Comparison of ENCODE assay signal across 12 cellular contexts in the genomic region with DNA sequence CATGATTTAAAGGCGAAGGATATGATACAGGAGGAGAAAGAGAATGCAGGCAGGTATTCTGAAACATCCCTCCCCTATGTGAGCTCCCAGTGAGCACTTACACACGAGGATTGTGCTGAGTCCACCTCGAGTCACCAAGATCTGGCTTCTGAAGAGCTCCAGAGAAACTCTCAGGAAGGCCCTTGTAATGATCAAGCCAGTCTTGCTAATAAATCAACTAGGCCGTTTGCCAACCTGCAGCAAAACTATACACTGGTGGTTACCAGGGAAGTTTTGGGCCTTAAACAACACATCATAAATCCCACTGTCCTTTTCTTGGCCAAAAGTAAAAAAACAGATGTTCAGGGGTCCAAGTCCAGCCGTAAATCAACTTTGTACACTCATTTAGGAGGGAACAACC.
DNase-seq lines count a peak whose midpoint lies in the region; ATAC-seq, FAIRE-seq and TF ChIP-seq lines count a peak whose summit lies in the region.
"Had no signal": no experiment of that assay in that cellular context is flagged by ENCODE, and none has a peak within 500 bp of the region (broad histone marks: within the 10 kb centered on the region; RNA-seq: fewer than 3 reads in every experiment).

No MANE protein-coding gene starts in this region.

- H3K36me3 ChIP-seq in PC-3 (ENCODE audit: low read depth, low read length) (peaks cover 4% of the 10 kb centered on the region), small intestine (ENCODE audit: control insufficient read depth in 2 of 2, insufficient read depth in 2 of 2, low read length in 2 of 2) (peaks cover 0 to 2% of the 10 kb centered on the region in 2 donors), right atrium auricular region (peaks cover 4% of the 10 kb centered on the region)

- H3F3A ChIP-seq in PC-3 (ENCODE audit: low read length, unreplicated experiment), result no peaks in the 10 kb centered on the region

- H3K27me3 Mint-ChIP-seq in activated naive CD4-positive, alpha-beta T cell treated with anti-CD3 and anti-CD28 coated beads for 36 hours (ENCODE audit: low read depth), result no peaks in the 10 kb centered on the region
- H3K27me3 Mint-ChIP-seq: memory B cell had no signal

- no peak for FAIRE-seq in small intestine (lab: Jason Lieb, UNC)
- FAIRE-seq: colon had no signal

- peak; percentile 62 for ATAC-seq in PC-3

- peaks cover 36% of the 10 kb centered on the region for H3K4me1 ChIP-seq in PC-3 (ENCODE audit: insufficient read depth, low read length)
- H3K4me1 ChIP-seq in small intestine (ENCODE audit: control insufficient read depth in 2 of 2, insufficient read depth in 1 of 2, low read depth in 1 of 2, low read length in 1 of 2), result peaks cover 2 to 4% of the 10 kb centered on the region in 2 donors
- H3K4me1 ChIP-seq in right atrium auricular region, result peaks cover 0 to 5% of the 10 kb centered on the region in 2 donors

- H4K20me1 ChIP-seq in PC-3 (ENCODE audit: low read length), result no peaks in the 10 kb centered on the region

- CTCF ChIA-PET in activated naive CD4-positive, alpha-beta T cell treated with anti-CD3 and anti-CD28 coated beads for 36 hours (lab: Charles Lee), result interaction anchor here (0.6 to 1.4 kb wide), 3 partner anchors 8 to 393 kb away, joined by 3 read pairs; no protein-coding TSS in a partner anchor
- CTCF ChIA-PET in PC-3 (lab: Charles Lee), result no interaction called here

- peak overlapping the region; percentile 31 for H3K27ac Mint-ChIP-seq in activated naive CD4-positive, alpha-beta T cell treated with anti-CD3 and anti-CD28 coated beads for 36 hours

- H3K27ac ChIP-seq in PC-3 (ENCODE audit: low read length), result peak overlapping the region; percentile 6
- peak overlapping the region in 1 of 2 donors; percentile 64 for H3K27ac ChIP-seq in small intestine (ENCODE audit: low read depth in 1 of 2, low read length in 1 of 2)
- H3K27ac ChIP-seq in right atrium auricular region, result no peak overlapping the region
- H3K27ac ChIP-seq: esophagus squamous epithelium, thoracic aorta had no signal

- peaks cover 47% of the 10 kb centered on the region for H3K4me1 Mint-ChIP-seq in activated naive CD4-positive, alpha-beta T cell treated with anti-CD3 and anti-CD28 coated beads for 36 hours (ENCODE audit: low read depth)

- H3K9me3 Mint-ChIP-seq in activated naive CD4-positive, alpha-beta T cell treated with anti-CD3 and anti-CD28 coated beads for 36 hours, result no peaks in the 10 kb centered on the region
- H3K9me3 Mint-ChIP-seq: memory B cell had no signal

- POLR2A ChIA-PET in PC-3 (lab: Charles Lee; ENCODE audit: unreplicated experiment), result no interaction called here

- intact Hi-C loops in activated naive CD4-positive, alpha-beta T cell treated with anti-CD3 and anti-CD28 coated beads for 36 hours (cut with micrococcal nuclease), result no loop called here
- intact Hi-C loops in PC-3 (cut with micrococcal nuclease), result loop anchor here (10.0 kb wide), 1 partner anchor 79 kb away; the partner anchor contains the start of gene STXBP5

- H3K9ac ChIP-seq in PC-3 (ENCODE audit: low read length), result no peak overlapping the region

- H3K4me2 ChIP-seq in PC-3 (ENCODE audit: low read length), result no peak overlapping the region

- H3K4me3 ChIP-seq in PC-3 (ENCODE audit: low read length) (no peak overlapping the region), fibroblast of the aortic adventitia (ENCODE audit: low read depth, low read length) (no peak overlapping the region), small intestine (ENCODE audit: low read depth in 1 of 2, low read length in 2 of 2) (no peak overlapping the region), right atrium auricular region (no peak overlapping the region)
- H3K4me3 ChIP-seq: esophagus squamous epithelium, thoracic aorta had no signal

- no peaks in the 10 kb centered on the region for H3K9me3 ChIP-seq in PC-3 (ENCODE audit: low read length)
- no peaks in the 10 kb centered on the region for H3K9me3 ChIP-seq in small intestine (ENCODE audit: control insufficient read depth, low read depth)
- H3K9me3 ChIP-seq in right atrium auricular region, result no peaks in the 10 kb centered on the region
- H3K9me3 ChIP-seq: esophagus squamous epithelium, thoracic aorta had no signal

- no peaks in the 10 kb centered on the region for H3K9me2 ChIP-seq in PC-3 (replicated peaks; ENCODE audit: low read length)

- TF ChIP-seq CTCF in PC-3 (conservative IDR thresholded peaks at IDR 0.05; ENCODE audit: low read depth, low read length) (no peak), fibroblast of the aortic adventitia (IDR thresholded peaks at IDR 0.05; ENCODE audit: insufficient read depth, low read length) (no peak), right atrium auricular region (IDR thresholded peaks at IDR 0.05) (no peak)

- no peaks in the 10 kb centered on the region for H3K79me2 ChIP-seq in PC-3 (ENCODE audit: low read length)

- H3K36me3 Mint-ChIP-seq in activated naive CD4-positive, alpha-beta T cell treated with anti-CD3 and anti-CD28 coated beads for 36 hours (ENCODE audit: low read depth), result peaks cover 20% of the 10 kb centered on the region

- H2AFZ ChIP-seq in PC-3 (ENCODE audit: low read length), result no peak overlapping the region

- no peak for DNase-seq in activated naive CD4-positive, alpha-beta T cell treated with anti-CD3 and anti-CD28 coated beads for 36 hours
- no peak for DNase-seq in activated naive CD4-positive, alpha-beta T cell (lab: John Stamatoyannopoulos, UW)
- DNase-seq in PC-3 (peak; percentile 56), fibroblast of the aortic adventitia (ENCODE audit: low read depth) (peak; percentile 36), small intestine (peak; percentile 32), NCI-H1092 (lab: John Stamatoyannopoulos, UW) (no peak), right atrium auricular region (ENCODE audit: low spot score) (no peak), NCI-H510A (lab: John Stamatoyannopoulos, UW) (no peak)
- DNase-seq: esophagus squamous epithelium had no signal

- no TSS peak for BruUV-seq in PC-3 (replicated peaks; lab: Mats Ljungman, UMichigan)

- H3K4me3 Mint-ChIP-seq in activated naive CD4-positive, alpha-beta T cell treated with anti-CD3 and anti-CD28 coated beads for 36 hours, result no peak overlapping the region
- H3K4me3 Mint-ChIP-seq: memory B cell had no signal

- H3K27me3 ChIP-seq in PC-3 (ENCODE audit: low read length) (no peaks in the 10 kb centered on the region), small intestine (ENCODE audit: control insufficient read depth in 2 of 2, insufficient read depth in 2 of 2, low read length in 2 of 2) (no peaks in the 10 kb centered on the region), right atrium auricular region (no peaks in the 10 kb centered on the region)
- H3K27me3 ChIP-seq: esophagus squamous epithelium had no signal

- 26 to 48% (median 44%) methylated on average over 5 of the region's 5 CpGs for WGBS in small intestine, 3 donors

Comparison
In these comparisons a context has a peak if more than half of its experiments do, and no peak if none do; other contexts are left out.
1. DNase-seq: peak in PC-3 (single experiment), fibroblast of the aortic adventitia (single experiment) and small intestine (single experiment); none in activated naive CD4-positive, alpha-beta T cell treated with anti-CD3 and anti-CD28 coated beads for 36 hours (single experiment), activated naive CD4-positive, alpha-beta T cell (0 of 4), NCI-H1092 (single experiment), right atrium auricular region (single experiment) and NCI-H510A (single experiment).